Comparison of ENCODE assay signal across 2 cellular contexts in genomic region chr13:24630851-24631341, GRCh38.
TF ChIP-seq lines count a peak whose summit lies in the region.

No MANE protein-coding gene starts in this region.

TF ChIP-seq in HCT116, 20 proteins besides CTCF, POLR2A, EP300 and RAD21:
- no peak for TF ChIP-seq JUND (IDR thresholded peaks at IDR 0.05)
- no peak for TF ChIP-seq CEBPB (IDR thresholded peaks at IDR 0.05; ENCODE audit: low read depth)
- TF ChIP-seq EZH2phosphoT487 (IDR thresholded peaks at IDR 0.05; ENCODE audit: borderline replicate concordance): no peak
- TF ChIP-seq EZH2 (IDR thresholded peaks at IDR 0.05): no peak
- TF ChIP-seq REST (IDR thresholded peaks at IDR 0.05; ENCODE audit: low read depth): no peak
- TF ChIP-seq SIN3A (IDR thresholded peaks at IDR 0.05; ENCODE audit: low read depth): no peak
- TF ChIP-seq CBX3 (IDR thresholded peaks at IDR 0.05; ENCODE audit: low read depth): no peak
- TF ChIP-seq TCF7L2 (IDR thresholded peaks at IDR 0.05; ENCODE audit: borderline replicate concordance, extremely low read depth, insufficient read depth, insufficient read length): no peak
- no peak for TF ChIP-seq MAX (IDR thresholded peaks at IDR 0.05)
- TF ChIP-seq SRF (IDR thresholded peaks at IDR 0.05; ENCODE audit: low read depth): no peak
- TF ChIP-seq SP1 (IDR thresholded peaks at IDR 0.05; ENCODE audit: low read depth): no peak
- TF ChIP-seq YY1 (IDR thresholded peaks at IDR 0.05; ENCODE audit: extremely low read depth, insufficient replicate concordance, low read depth, low read length): no peak
- TF ChIP-seq, protein P1, sequence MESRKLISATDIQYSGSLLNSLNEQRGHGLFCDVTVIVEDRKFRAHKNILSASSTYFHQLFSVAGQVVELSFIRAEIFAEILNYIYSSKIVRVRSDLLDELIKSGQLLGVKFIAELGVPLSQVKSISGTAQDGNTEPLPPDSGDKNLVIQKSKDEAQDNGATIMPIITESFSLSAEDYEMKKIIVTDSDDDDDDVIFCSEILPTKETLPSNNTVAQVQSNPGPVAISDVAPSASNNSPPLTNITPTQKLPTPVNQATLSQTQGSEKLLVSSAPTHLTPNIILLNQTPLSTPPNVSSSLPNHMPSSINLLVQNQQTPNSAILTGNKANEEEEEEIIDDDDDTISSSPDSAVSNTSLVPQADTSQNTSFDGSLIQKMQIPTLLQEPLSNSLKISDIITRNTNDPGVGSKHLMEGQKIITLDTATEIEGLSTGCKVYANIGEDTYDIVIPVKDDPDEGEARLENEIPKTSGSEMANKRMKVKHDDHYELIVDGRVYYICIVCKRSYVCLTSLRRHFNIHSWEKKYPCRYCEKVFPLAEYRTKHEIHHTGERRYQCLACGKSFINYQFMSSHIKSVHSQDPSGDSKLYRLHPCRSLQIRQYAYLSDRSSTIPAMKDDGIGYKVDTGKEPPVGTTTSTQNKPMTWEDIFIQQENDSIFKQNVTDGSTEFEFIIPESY (IDR thresholded peaks at IDR 0.05; ENCODE audit: extremely low read depth, insufficient replicate concordance, low read length): no peak
- TF ChIP-seq ZNF274 (IDR thresholded peaks at IDR 0.05; ENCODE audit: low read depth, low read length): no peak
- TF ChIP-seq POLR2AphosphoS5 (IDR thresholded peaks at IDR 0.05; ENCODE audit: low read depth, low read length): no peak
- TF ChIP-seq EGR1 (IDR thresholded peaks at IDR 0.05; ENCODE audit: low read depth): no peak
- no peak for TF ChIP-seq ZFX (IDR thresholded peaks at IDR 0.05)
- no peak for TF ChIP-seq ELF1 (IDR thresholded peaks at IDR 0.05; ENCODE audit: borderline replicate concordance, low read depth)

TF ChIP-seq in K562, 482 proteins besides CTCF, POLR2A, EP300 and RAD21 (continues in another document):
- TF ChIP-seq HMG20B (CRISPR knock-in tag; IDR thresholded peaks at IDR 0.05) (no peak), ZBTB11 (CRISPR knock-in tag; IDR thresholded peaks at IDR 0.05) (no peak), OTX1 (CRISPR knock-in tag; IDR thresholded peaks at IDR 0.05) (no peak), BACH1 (tag; IDR thresholded peaks at IDR 0.05) (0 out of 2 replicates have a peak, but pooled peaks have one; percentile 36), FIP1L1 (IDR thresholded peaks at IDR 0.05; ENCODE audit: low read depth, low read length, poor library complexity, severe bottlenecking) (no peak), KAT7 (CRISPR knock-in tag; IDR thresholded peaks at IDR 0.05; ENCODE audit: borderline replicate concordance) (no peak), ESRRB (CRISPR knock-in tag; IDR thresholded peaks at IDR 0.05; ENCODE audit: borderline replicate concordance) (no peak), SREBF1 (IDR thresholded peaks at IDR 0.05; ENCODE audit: borderline replicate concordance, low read depth, low read length) (no peak), TAF9B (IDR thresholded peaks at IDR 0.05; ENCODE audit: partially characterized antibody) (no peak), ZNF232 (CRISPR knock-in tag; IDR thresholded peaks at IDR 0.05) (no peak), TCF7 (IDR thresholded peaks at IDR 0.05; ENCODE audit: borderline replicate concordance) (no peak), JUND (IDR thresholded peaks at IDR 0.05; ENCODE audit: borderline replicate concordance, low read depth, low read length) (peak; percentile 37; the same call in 1 of the 2 replicates), JUND (tag; IDR thresholded peaks at IDR 0.05; ENCODE audit: borderline replicate concordance, low read depth, low read length) (no peak), ZC3H8 (IDR thresholded peaks at IDR 0.05) (no peak), SMAD1 (IDR thresholded peaks at IDR 0.05; ENCODE audit: low read depth, low read length, partially characterized antibody) (no peak), HNRNPLL (IDR thresholded peaks at IDR 0.05; ENCODE audit: low read depth, low read length, poor library complexity, severe bottlenecking) (no peak), SAFB (IDR thresholded peaks at IDR 0.05; ENCODE audit: borderline replicate concordance, low read depth, low read length) (no peak), NFE2 (IDR thresholded peaks at IDR 0.05; ENCODE audit: low read depth) (peak; percentile 79), SNAPC5 (CRISPR knock-in tag; IDR thresholded peaks at IDR 0.05) (no peak), DLX4 (CRISPR knock-in tag; IDR thresholded peaks at IDR 0.05) (no peak), CSDE1 (IDR thresholded peaks at IDR 0.05) (no peak), PPARD (CRISPR knock-in tag; IDR thresholded peaks at IDR 0.05) (no peak), TEAD2 (tag; IDR thresholded peaks at IDR 0.05) (0 out of 2 replicates have a peak, but pooled peaks have one; percentile 47), ZNF77 (CRISPR knock-in tag; IDR thresholded peaks at IDR 0.05) (no peak), MAFK (IDR thresholded peaks at IDR 0.05; ENCODE audit: low read length) (peak; percentile 12; the same call in 1 of the 2 replicates), SLC30A9 (CRISPR knock-in tag; IDR thresholded peaks at IDR 0.05) (no peak), FOSL1 (tag; conservative IDR thresholded peaks at IDR 0.05) (0 out of 2 replicates have a peak, but pooled peaks have one; percentile 12), CREB3 (tag; conservative IDR thresholded peaks at IDR 0.05; ENCODE audit: low read depth) (peak; percentile 87), FOXA3 (CRISPR knock-in tag; conservative IDR thresholded peaks at IDR 0.05 in 1 of 2, IDR thresholded peaks at IDR 0.05 in 1 of 2) (no peak), SOX6 (IDR thresholded peaks at IDR 0.05) (no peak), ZFPM2 (CRISPR knock-in tag; IDR thresholded peaks at IDR 0.05) (no peak), TEAD4 (IDR thresholded peaks at IDR 0.05; ENCODE audit: low read length) (no peak), TEAD4 (CRISPR knock-in tag; IDR thresholded peaks at IDR 0.05; ENCODE audit: borderline replicate concordance) (no peak), POLR2B (IDR thresholded peaks at IDR 0.05; ENCODE audit: low read depth, partially characterized antibody) (no peak), SIRT6 (IDR thresholded peaks at IDR 0.05; ENCODE audit: low read depth, low read length) (no peak), ZNF511 (CRISPR knock-in tag; IDR thresholded peaks at IDR 0.05) (no peak), CXXC5 (CRISPR knock-in tag; IDR thresholded peaks at IDR 0.05) (no peak), ZNF764 (CRISPR knock-in tag; IDR thresholded peaks at IDR 0.05; ENCODE audit: low read depth) (no peak), HDAC8 (tag; IDR thresholded peaks at IDR 0.05) (no peak), HMGN3 (IDR thresholded peaks at IDR 0.05; ENCODE audit: borderline replicate concordance, extremely low read depth, insufficient read length, low read depth, low read length) (no peak)
- TF ChIP-seq, protein P2, sequence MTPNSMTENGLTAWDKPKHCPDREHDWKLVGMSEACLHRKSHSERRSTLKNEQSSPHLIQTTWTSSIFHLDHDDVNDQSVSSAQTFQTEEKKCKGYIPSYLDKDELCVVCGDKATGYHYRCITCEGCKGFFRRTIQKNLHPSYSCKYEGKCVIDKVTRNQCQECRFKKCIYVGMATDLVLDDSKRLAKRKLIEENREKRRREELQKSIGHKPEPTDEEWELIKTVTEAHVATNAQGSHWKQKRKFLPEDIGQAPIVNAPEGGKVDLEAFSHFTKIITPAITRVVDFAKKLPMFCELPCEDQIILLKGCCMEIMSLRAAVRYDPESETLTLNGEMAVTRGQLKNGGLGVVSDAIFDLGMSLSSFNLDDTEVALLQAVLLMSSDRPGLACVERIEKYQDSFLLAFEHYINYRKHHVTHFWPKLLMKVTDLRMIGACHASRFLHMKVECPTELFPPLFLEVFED (CRISPR knock-in tag; conservative IDR thresholded peaks at IDR 0.05): no peak
- TF ChIP-seq, protein P3, sequence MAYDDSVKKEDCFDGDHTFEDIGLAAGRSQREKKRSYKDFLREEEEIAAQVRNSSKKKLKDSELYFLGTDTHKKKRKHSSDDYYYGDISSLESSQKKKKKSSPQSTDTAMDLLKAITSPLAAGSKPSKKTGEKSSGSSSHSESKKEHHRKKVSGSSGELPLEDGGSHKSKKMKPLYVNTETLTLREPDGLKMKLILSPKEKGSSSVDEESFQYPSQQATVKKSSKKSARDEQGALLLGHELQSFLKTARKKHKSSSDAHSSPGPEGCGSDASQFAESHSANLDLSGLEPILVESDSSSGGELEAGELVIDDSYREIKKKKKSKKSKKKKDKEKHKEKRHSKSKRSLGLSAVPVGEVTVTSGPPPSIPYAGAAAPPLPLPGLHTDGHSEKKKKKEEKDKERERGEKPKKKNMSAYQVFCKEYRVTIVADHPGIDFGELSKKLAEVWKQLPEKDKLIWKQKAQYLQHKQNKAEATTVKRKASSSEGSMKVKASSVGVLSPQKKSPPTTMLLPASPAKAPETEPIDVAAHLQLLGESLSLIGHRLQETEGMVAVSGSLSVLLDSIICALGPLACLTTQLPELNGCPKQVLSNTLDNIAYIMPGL (CRISPR knock-in tag; IDR thresholded peaks at IDR 0.05): no peak
- TF ChIP-seq, protein P4, sequence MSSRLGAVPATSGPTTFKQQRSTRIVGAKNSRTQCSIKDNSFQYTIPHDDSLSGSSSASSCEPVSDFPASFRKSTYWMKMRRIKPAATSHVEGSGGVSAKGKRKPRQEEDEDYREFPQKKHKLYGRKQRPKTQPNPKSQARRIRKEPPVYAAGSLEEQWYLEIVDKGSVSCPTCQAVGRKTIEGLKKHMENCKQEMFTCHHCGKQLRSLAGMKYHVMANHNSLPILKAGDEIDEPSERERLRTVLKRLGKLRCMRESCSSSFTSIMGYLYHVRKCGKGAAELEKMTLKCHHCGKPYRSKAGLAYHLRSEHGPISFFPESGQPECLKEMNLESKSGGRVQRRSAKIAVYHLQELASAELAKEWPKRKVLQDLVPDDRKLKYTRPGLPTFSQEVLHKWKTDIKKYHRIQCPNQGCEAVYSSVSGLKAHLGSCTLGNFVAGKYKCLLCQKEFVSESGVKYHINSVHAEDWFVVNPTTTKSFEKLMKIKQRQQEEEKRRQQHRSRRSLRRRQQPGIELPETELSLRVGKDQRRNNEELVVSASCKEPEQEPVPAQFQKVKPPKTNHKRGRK (tag; IDR thresholded peaks at IDR 0.05): no peak
- TF ChIP-seq, protein P5, sequence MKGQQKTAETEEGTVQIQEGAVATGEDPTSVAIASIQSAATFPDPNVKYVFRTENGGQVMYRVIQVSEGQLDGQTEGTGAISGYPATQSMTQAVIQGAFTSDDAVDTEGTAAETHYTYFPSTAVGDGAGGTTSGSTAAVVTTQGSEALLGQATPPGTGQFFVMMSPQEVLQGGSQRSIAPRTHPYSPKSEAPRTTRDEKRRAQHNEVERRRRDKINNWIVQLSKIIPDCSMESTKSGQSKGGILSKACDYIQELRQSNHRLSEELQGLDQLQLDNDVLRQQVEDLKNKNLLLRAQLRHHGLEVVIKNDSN (CRISPR knock-in tag; IDR thresholded peaks at IDR 0.05): no peak
- TF ChIP-seq, protein P6, sequence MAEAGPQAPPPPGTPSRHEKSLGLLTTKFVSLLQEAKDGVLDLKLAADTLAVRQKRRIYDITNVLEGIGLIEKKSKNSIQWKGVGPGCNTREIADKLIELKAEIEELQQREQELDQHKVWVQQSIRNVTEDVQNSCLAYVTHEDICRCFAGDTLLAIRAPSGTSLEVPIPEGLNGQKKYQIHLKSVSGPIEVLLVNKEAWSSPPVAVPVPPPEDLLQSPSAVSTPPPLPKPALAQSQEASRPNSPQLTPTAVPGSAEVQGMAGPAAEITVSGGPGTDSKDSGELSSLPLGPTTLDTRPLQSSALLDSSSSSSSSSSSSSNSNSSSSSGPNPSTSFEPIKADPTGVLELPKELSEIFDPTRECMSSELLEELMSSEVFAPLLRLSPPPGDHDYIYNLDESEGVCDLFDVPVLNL (CRISPR knock-in tag; IDR thresholded peaks at IDR 0.05; ENCODE audit: low read depth): no peak
